ENCODE assay signal across 8 cellular contexts in genomic region chr11:78574386-78575381, GRCh38. TPM values are rescaled to one million over a fixed set of nuclear protein-coding genes. Genes with fewer than 3 reads are reported as not detected.
DNase-seq lines count a peak whose midpoint lies in the region; ATAC-seq and TF ChIP-seq lines count a peak whose summit lies in the region.

TSS of gene NARS2 (minus strand) at chr11:78574864. CDS start at chr11:78574488, 376 bp downstream.

- H3K27me3 Mint-ChIP-seq in activated T-cell treated with anti-CD3 and anti-CD28 coated beads, Interleukin-2, amount 50 U/mL, for 24 hours: peaks cover 4% of the 10 kb centered on the region

- H3K4me1 Mint-ChIP-seq in activated T-cell treated with anti-CD3 and anti-CD28 coated beads, Interleukin-2, amount 50 U/mL, for 24 hours (ENCODE audit: low read depth): peaks cover 34% of the 10 kb centered on the region

- H3K36me3 ChIP-seq in esophagus (ENCODE audit: control insufficient read depth in 2 of 2, insufficient read depth in 2 of 2, low read length in 1 of 2) (peaks cover 0 to 4% of the 10 kb centered on the region in 2 donors), mucosa of stomach (ENCODE audit: control insufficient read depth, insufficient read depth, low read length) (no peaks in the 10 kb centered on the region)

- H3K27ac ChIP-seq in esophagus (ENCODE audit: low read depth in 2 of 2, low read length in 1 of 2): peak within 1 kb of the TSS; percentile 77 to 86

- peak within 1 kb of the TSS; percentile 97 for H3K4me3 Mint-ChIP-seq in activated T-cell treated with anti-CD3 and anti-CD28 coated beads, Interleukin-2, amount 50 U/mL, for 24 hours

- DNase-seq in DMS153 treated with DMSO at 0.1 percent for 48 hours (lab: John Stamatoyannopoulos, UW; ENCODE audit: unreplicated experiment): peak; percentile 96
- DNase-seq in KBM-7: peak; percentile 96
- DNase-seq in activated T-cell treated with anti-CD3 and anti-CD28 coated beads, Interleukin-2, amount 50 U/mL, for 24 hours: peak; percentile 98
- peak; percentile 94 to 96 for DNase-seq in stimulated activated CD8-positive, alpha-beta memory T cell treated with anti-CD3 and anti-CD28 coated beads, Interleukin-7, amount 100 ng/mL, for 1 hour (ENCODE audit: low read depth in 2 of 2)

- no peaks in the 10 kb centered on the region for H3K27me3 ChIP-seq in esophagus (ENCODE audit: control insufficient read depth in 1 of 2, insufficient read depth in 2 of 2, low read length in 2 of 2)
- H3K27me3 ChIP-seq in mucosa of stomach (ENCODE audit: control insufficient read depth, insufficient read depth, low read length): no peaks in the 10 kb centered on the region

- ATAC-seq in GM21717 (IDR thresholded peaks at IDR 0.05; ENCODE audit: unreplicated experiment): peak; percentile 89

- peak within 1 kb of the TSS; percentile 86 for H3K9ac ChIP-seq in mucosa of stomach (ENCODE audit: low read length)

- no peaks in the 10 kb centered on the region for H3K9me3 Mint-ChIP-seq in activated T-cell treated with anti-CD3 and anti-CD28 coated beads, Interleukin-2, amount 50 U/mL, for 24 hours

- H3K27ac Mint-ChIP-seq in activated T-cell treated with anti-CD3 and anti-CD28 coated beads, Interleukin-2, amount 50 U/mL, for 24 hours: peak within 1 kb of the TSS; percentile 97

- H3K4me3 ChIP-seq in esophagus (ENCODE audit: low read depth in 1 of 2, low read length in 2 of 2) (peak within 1 kb of the TSS; percentile 63 to 80), mucosa of stomach (ENCODE audit: low read length) (peak within 1 kb of the TSS; percentile 89)

- H3K9me3 ChIP-seq in esophagus (ENCODE audit: control insufficient read depth in 2 of 2, insufficient read depth in 1 of 2, low read depth in 1 of 2, low read length in 1 of 2) (no peaks in the 10 kb centered on the region), mucosa of stomach (ENCODE audit: control insufficient read depth, low read length) (no peaks in the 10 kb centered on the region)

- 0 to 1% methylated on average over 60 of the region's 60 CpGs for WGBS in esophagus, 2 donors

- peaks cover 43% of the 10 kb centered on the region for H3K36me3 Mint-ChIP-seq in activated T-cell treated with anti-CD3 and anti-CD28 coated beads, Interleukin-2, amount 50 U/mL, for 24 hours (ENCODE audit: low read depth)

- H3K4me1 ChIP-seq in esophagus (ENCODE audit: control insufficient read depth in 2 of 2, insufficient read depth in 2 of 2, low read length in 1 of 2): no peaks in the 10 kb centered on the region
- peaks cover 10% of the 10 kb centered on the region for H3K4me1 ChIP-seq in mucosa of stomach (ENCODE audit: control insufficient read depth, insufficient read depth, low read length)

- in situ Hi-C loops in KBM-7 (cut with MboI; ENCODE audit: low pct_unique_long_range_greater_than_20kb, low sequenced_read_pairs): no loop called here

TF ChIP-seq in PFSK-1, 5 proteins besides CTCF, POLR2A, EP300 and RAD21:
- TF ChIP-seq POLR2AphosphoS5 (IDR thresholded peaks at IDR 0.05; ENCODE audit: low read depth, low read length): peak; percentile 87
- TF ChIP-seq TAF1 (IDR thresholded peaks at IDR 0.05; ENCODE audit: borderline replicate concordance, insufficient read depth, low read length): peak; percentile 79; the same call in 1 of the 2 replicates
- TF ChIP-seq REST (IDR thresholded peaks at IDR 0.05; ENCODE audit: insufficient read depth in 1 of 2, low read depth in 2 of 2, low read length in 2 of 2): 0 out of 4 replicates have a peak, but pooled peaks of 1 of the 2 experiments have one; percentile 47
- peak; percentile 60 for TF ChIP-seq FOXP2 (optimal IDR thresholded peaks at IDR 0.05; ENCODE audit: borderline replicate concordance, extremely low read depth, extremely low read length, insufficient read depth)
- peak; percentile 97 for TF ChIP-seq SIN3A (IDR thresholded peaks at IDR 0.05; ENCODE audit: borderline replicate concordance, insufficient read depth, low read length)
TF ChIP-seq in PFSK-1: peak in this region for 5.

RNA-seq across cellular contexts. Expression of gene NARS2, which starts in this region (rescaled TPM):
- polyA plus RNA-seq in PFSK-1 (2012; ENCODE audit: insufficient read length, low read depth): 27.9 TPM
- 10 to 100 TPM in 1 of 2 donors, 1 to 10 TPM in 1; 8.3 to 17.2 TPM for polyA plus RNA-seq in esophagus

Comparison
In these comparisons a context has a peak if more than half of its experiments do, and no peak if none do; other contexts are left out.
1. Peak in every context shown above with its lines: DNase-seq, ATAC-seq, H3K4me3 ChIP-seq and H3K27ac ChIP-seq.